ENCODE assay signal across 28 cellular contexts in genomic region chr10:6030217-6030616, GRCh38. TPM values are rescaled to one million over a fixed set of nuclear protein-coding genes. Genes with fewer than 3 reads are reported as not detected.
A peak's percentile ranks its signal among the peaks of the same experiment; 100 is the strongest.
DNase-seq lines count a peak whose midpoint lies in the region; ATAC-seq, FAIRE-seq and TF ChIP-seq lines count a peak whose summit lies in the region.
"Had no signal": no experiment of that assay in that cellular context is flagged by ENCODE, and none has a peak within 500 bp of the region (broad histone marks: within the 10 kb centered on the region; RNA-seq: fewer than 3 reads in every experiment).

No MANE protein-coding gene starts in this region.

- H3K9ac ChIP-seq in K562 (ENCODE audit: insufficient read depth in 1 of 2, low read depth in 2 of 2, low read length in 2 of 2): no peak overlapping the region

- peaks cover 0 to 6% of the 10 kb centered on the region in 2 experiments; a peak in 3 of 5 replicates for H3K4me1 ChIP-seq in K562 (replicated peaks in 1 of 2; ENCODE audit: control insufficient read depth in 2 of 2, insufficient read depth in 2 of 2, low read length in 2 of 2)
- H3K4me1 ChIP-seq: BE2C, SJSA1 had no signal

- intact Hi-C loops in activated CD4-positive, alpha-beta memory T cell treated with anti-CD3 and anti-CD28 coated beads for 36 hours (cut with micrococcal nuclease): no loop called here
- intact Hi-C loops in K562 (cut with micrococcal nuclease): no loop called here

- H3K9me3 ChIP-seq in T-helper 17 cell (ENCODE audit: control insufficient read depth, low read length, poor library complexity, severe bottlenecking) (no peaks in the 10 kb centered on the region), K562 (replicated peaks; ENCODE audit: control insufficient read depth, insufficient read depth, low read depth, low read length) (no peaks in the 10 kb centered on the region)
- H3K9me3 ChIP-seq: BE2C, SJSA1 had no signal

- no peaks in the 10 kb centered on the region for H3K9me1 ChIP-seq in K562 (ENCODE audit: control insufficient read depth, insufficient read depth, low read length)

- no peak for FAIRE-seq in K562 (lab: Jason Lieb, UNC)
- FAIRE-seq: GM18507, HTR-8/SVneo had no signal

- no peak overlapping the region for H2AFZ ChIP-seq in K562 (ENCODE audit: low read depth, low read length)
- H2AFZ ChIP-seq: PC-9 had no signal

- peaks cover 5% of the 10 kb centered on the region for H3K9me3 Mint-ChIP-seq in activated CD4-positive, alpha-beta memory T cell treated with anti-CD3 and anti-CD28 coated beads for 36 hours
- peaks cover 4% of the 10 kb centered on the region for H3K9me3 Mint-ChIP-seq in activated CD4-positive, alpha-beta memory T cell treated with anti-CD3 and anti-CD28 coated beads, Interleukin-2, amount 10 ng/mL, durations not matched to agents 7 days and 5 days
- H3K9me3 Mint-ChIP-seq in activated naive CD8-positive, alpha-beta T cell (ENCODE audit: low read depth): no peaks in the 10 kb centered on the region
- H3K9me3 Mint-ChIP-seq in activated naive CD8-positive, alpha-beta T cell treated with anti-CD3 and anti-CD28 coated beads for 36 hours: peaks cover 15% of the 10 kb centered on the region

- H3K27me3 ChIP-seq in K562 (ENCODE audit: control insufficient read depth in 2 of 2, insufficient read depth in 2 of 2, low read length in 2 of 2): peaks cover under 1 to 2% of the 10 kb centered on the region in 2 experiments; a peak in 2 of 5 replicates
- H3K27me3 ChIP-seq: MG63 had no signal

- H3K27ac Mint-ChIP-seq in activated CD4-positive, alpha-beta memory T cell treated with anti-CD3 and anti-CD28 coated beads for 36 hours: peak overlapping the region; percentile 28
- H3K27ac Mint-ChIP-seq in activated CD4-positive, alpha-beta memory T cell treated with anti-CD3 and anti-CD28 coated beads, Interleukin-2, amount 10 ng/mL, durations not matched to agents 7 days and 5 days: no peak overlapping the region
- peak overlapping the region; percentile 8 for H3K27ac Mint-ChIP-seq in activated naive CD8-positive, alpha-beta T cell
- no peak overlapping the region for H3K27ac Mint-ChIP-seq in activated naive CD8-positive, alpha-beta T cell treated with anti-CD3 and anti-CD28 coated beads for 36 hours
- peak overlapping the region; percentile 30 for H3K27ac Mint-ChIP-seq in T-helper 17 cell
- H3K27ac Mint-ChIP-seq: CD14-positive monocyte had no signal

- H3K4me3 Mint-ChIP-seq in activated CD4-positive, alpha-beta memory T cell treated with anti-CD3 and anti-CD28 coated beads for 36 hours: peak overlapping the region; percentile 4
- H3K4me3 Mint-ChIP-seq in activated CD4-positive, alpha-beta memory T cell treated with anti-CD3 and anti-CD28 coated beads, Interleukin-2, amount 10 ng/mL, durations not matched to agents 7 days and 5 days: no peak overlapping the region
- H3K4me3 Mint-ChIP-seq in activated naive CD8-positive, alpha-beta T cell: no peak overlapping the region
- no peak overlapping the region for H3K4me3 Mint-ChIP-seq in activated naive CD8-positive, alpha-beta T cell treated with anti-CD3 and anti-CD28 coated beads for 36 hours
- no peak overlapping the region for H3K4me3 Mint-ChIP-seq in T-helper 17 cell
- H3K4me3 Mint-ChIP-seq: CD14-positive monocyte had no signal

- in situ Hi-C loops in K562 (cut with MboI): no loop called here

- no peaks in the 10 kb centered on the region for H3K36me3 ChIP-seq in K562 (ENCODE audit: control insufficient read depth, insufficient read depth, low read length)
- H3K36me3 ChIP-seq: BE2C, MG63, SJSA1 had no signal

- CTCF ChIA-PET in activated CD4-positive, alpha-beta memory T cell treated with anti-CD3 and anti-CD28 coated beads for 36 hours (lab: Charles Lee): no interaction called here
- CTCF ChIA-PET in activated CD4-positive, alpha-beta memory T cell treated with anti-CD3 and anti-CD28 coated beads, Interleukin-2, amount 10 ng/mL, durations not matched to agents 7 days and 5 days (lab: Charles Lee): interaction anchor here (1.1 to 2.1 kb wide), 3 partner anchors 16 to 56 kb away, joined by 3 to 7 read pairs (median 3); no protein-coding TSS in a partner anchor
- CTCF ChIA-PET in K562 (lab: Yijun Ruan, JAX; ENCODE audit: low intra/inter-chr PET ratio): no interaction called here

- peaks cover 76% of the 10 kb centered on the region for H3K36me3 Mint-ChIP-seq in activated CD4-positive, alpha-beta memory T cell treated with anti-CD3 and anti-CD28 coated beads for 36 hours
- H3K36me3 Mint-ChIP-seq in activated CD4-positive, alpha-beta memory T cell treated with anti-CD3 and anti-CD28 coated beads, Interleukin-2, amount 10 ng/mL, durations not matched to agents 7 days and 5 days (ENCODE audit: low read depth): peaks cover 76% of the 10 kb centered on the region
- H3K36me3 Mint-ChIP-seq in activated naive CD8-positive, alpha-beta T cell: peaks cover 31% of the 10 kb centered on the region
- peaks cover 86% of the 10 kb centered on the region for H3K36me3 Mint-ChIP-seq in activated naive CD8-positive, alpha-beta T cell treated with anti-CD3 and anti-CD28 coated beads for 36 hours
- H3K36me3 Mint-ChIP-seq in T-helper 17 cell (ENCODE audit: low read depth): peaks cover 2% of the 10 kb centered on the region
- H3K36me3 Mint-ChIP-seq: CD14-positive monocyte had no signal

- WGBS in K562 (ENCODE audit: insufficient coverage, low coverage, missing lambda C conversion rate): 70% methylated on average over 7 of the region's 7 CpGs

- no peak for TF ChIP-seq CTCF in K562 (IDR thresholded peaks at IDR 0.05 in 2 of 3, conservative IDR thresholded peaks at IDR 0.05 in 1 of 3; ENCODE audit: insufficient read depth in 2 of 3, low read depth in 1 of 3, low read length in 3 of 3)

- ATAC-seq in T-helper 17 cell: no peak
- no peak for ATAC-seq in K562
- ATAC-seq: HCT116, Right ventricle myocardium inferior had no signal

- DNase-seq in activated CD4-positive, alpha-beta memory T cell treated with anti-CD3 and anti-CD28 coated beads for 36 hours: no peak
- DNase-seq in activated CD4-positive, alpha-beta memory T cell treated with anti-CD3 and anti-CD28 coated beads, Interleukin-2, amount 10 ng/mL, durations not matched to agents 7 days and 5 days: no peak
- DNase-seq in activated naive CD8-positive, alpha-beta T cell treated with anti-CD3 and anti-CD28 coated beads for 36 hours: no peak
- DNase-seq in T-helper 17 cell (no peak), K562 (ENCODE audit: extremely low read depth in 1 of 4, low spot score in 3 of 4) (no peak), SIG-M5 (lab: John Stamatoyannopoulos, UW) (no peak), SW480 (ENCODE audit: low spot score) (no peak)
- DNase-seq: 8988T, ACHN, BE2C, KG1, MG63, NCI-H1105 treated with DMSO at 0.1 percent for 48 hours, NCI-H146, NCI-H1930, NCI-H2107, NCI-H524, NCI-H748 treated with DMSO at 0.1 percent for 48 hours, PC-9 had no signal

- no peaks in the 10 kb centered on the region for H3K27me3 Mint-ChIP-seq in activated CD4-positive, alpha-beta memory T cell treated with anti-CD3 and anti-CD28 coated beads for 36 hours
- H3K27me3 Mint-ChIP-seq in activated CD4-positive, alpha-beta memory T cell treated with anti-CD3 and anti-CD28 coated beads, Interleukin-2, amount 10 ng/mL, durations not matched to agents 7 days and 5 days: no peaks in the 10 kb centered on the region
- no peaks in the 10 kb centered on the region for H3K27me3 Mint-ChIP-seq in activated naive CD8-positive, alpha-beta T cell
- H3K27me3 Mint-ChIP-seq in activated naive CD8-positive, alpha-beta T cell treated with anti-CD3 and anti-CD28 coated beads for 36 hours: no peaks in the 10 kb centered on the region
- no peaks in the 10 kb centered on the region for H3K27me3 Mint-ChIP-seq in T-helper 17 cell

- BruUV-seq in K562 (replicated peaks; lab: Mats Ljungman, UMichigan): no TSS peak

- no peak overlapping the region for H3K27ac ChIP-seq in K562 (ENCODE audit: extremely low read depth, low read depth, low read length)
- H3K27ac ChIP-seq: PC-9, SJSA1 had no signal

- H3K79me2 ChIP-seq in K562 (ENCODE audit: control insufficient read depth, insufficient read depth, low read length): no peaks in the 10 kb centered on the region

- no peaks in the 10 kb centered on the region for H4K20me1 ChIP-seq in K562 (replicated peaks; ENCODE audit: control insufficient read depth, insufficient read depth, low read length)

- TF ChIP-seq POLR2A in K562 (conservative IDR thresholded peaks at IDR 0.05): no peak

- no peak for TF ChIP-seq RAD21 in K562 (CRISPR knock-in tag; conservative IDR thresholded peaks at IDR 0.05 in 1 of 2, IDR thresholded peaks at IDR 0.05 in 1 of 2)

- TF ChIP-seq EP300 in K562 (IDR thresholded peaks at IDR 0.05; ENCODE audit: low read length): no peak

- no peak overlapping the region for H3K4me3 ChIP-seq in K562
- H3K4me3 ChIP-seq: MG63, PC-9, SJSA1 had no signal

- no peak overlapping the region for H3K4me2 ChIP-seq in K562 (ENCODE audit: insufficient read depth, low read length)
- H3K4me2 ChIP-seq: PC-9 had no signal

- peaks cover 51% of the 10 kb centered on the region for H3K4me1 Mint-ChIP-seq in activated CD4-positive, alpha-beta memory T cell treated with anti-CD3 and anti-CD28 coated beads for 36 hours (ENCODE audit: low read depth)
- H3K4me1 Mint-ChIP-seq in activated CD4-positive, alpha-beta memory T cell treated with anti-CD3 and anti-CD28 coated beads, Interleukin-2, amount 10 ng/mL, durations not matched to agents 7 days and 5 days: peaks cover 61% of the 10 kb centered on the region
- peaks cover 22% of the 10 kb centered on the region for H3K4me1 Mint-ChIP-seq in activated naive CD8-positive, alpha-beta T cell (ENCODE audit: low read depth)
- H3K4me1 Mint-ChIP-seq in activated naive CD8-positive, alpha-beta T cell treated with anti-CD3 and anti-CD28 coated beads for 36 hours: peaks cover 25% of the 10 kb centered on the region
- peaks cover 23% of the 10 kb centered on the region for H3K4me1 Mint-ChIP-seq in T-helper 17 cell

- POLR2A ChIA-PET in activated CD4-positive, alpha-beta memory T cell treated with anti-CD3 and anti-CD28 coated beads for 36 hours (lab: Charles Lee): no interaction called here
- POLR2A ChIA-PET in activated CD4-positive, alpha-beta memory T cell treated with anti-CD3 and anti-CD28 coated beads, Interleukin-2, amount 10 ng/mL, durations not matched to agents 7 days and 5 days (lab: Charles Lee): interaction anchor here (1.4 kb wide), 1 partner anchor 17 kb away, joined by 5 read pairs; no protein-coding TSS in a partner anchor
- POLR2A ChIA-PET in K562 (lab: Yijun Ruan, JAX): no interaction called here

RNA-seq across cellular contexts. Expression of gene IL2RA, which starts 31.9 kb away (rescaled TPM):
- total RNA-seq in activated CD4-positive, alpha-beta memory T cell treated with anti-CD3 and anti-CD28 coated beads for 36 hours: 100 to 1,000 TPM; 961 to 988 TPM
- total RNA-seq in activated CD4-positive, alpha-beta memory T cell treated with anti-CD3 and anti-CD28 coated beads, Interleukin-2, amount 10 ng/mL, durations not matched to agents 7 days and 5 days: 100 to 1,000 TPM; 437 to 446 TPM
- 100 to 1,000 TPM; 680 to 698 TPM for total RNA-seq in activated naive CD8-positive, alpha-beta T cell treated with anti-CD3 and anti-CD28 coated beads for 36 hours
- 10 to 100 TPM; 51.7 to 59.2 TPM for total RNA-seq in T-helper 17 cell
- total RNA-seq in K562 (2011; cell fraction: chromatin; rRNA removed; ENCODE audit: low replicate concordance): not detected in 2 replicates
- not detected in 2 replicates for total RNA-seq in K562 (2011; cell fraction: nucleolus; rRNA removed)
- total RNA-seq in K562 (2011; cell fraction: nucleoplasm; rRNA removed): not detected in 2 replicates
- total RNA-seq in K562 (2014; rRNA removed): not detected in 2 replicates
- total RNA-seq in K562 (2014; rRNA removed; fragmentation: Illumina TruSeq; extraction: Trizol): not detected in 2 replicates
- not detected in 2 replicates for total RNA-seq in K562 (2015; rRNA removed; fragmentation: Illumina TruSeq; extraction: Trizol)
- 0.95 and 1.1 TPM in 2 replicates for total RNA-seq in K562 (2021)
- polyA plus RNA-seq in K562 (2011; rRNA removed): not detected in 2 replicates
- polyA plus RNA-seq in K562 (2011; cell fraction: cytosol; rRNA removed): not detected in 2 replicates
- not detected in 2 replicates for polyA plus RNA-seq in K562 (2011; cell fraction: nucleus; rRNA removed)
- 0.03 and 0.19 TPM in 2 replicates for polyA plus RNA-seq in K562 (2012)
- polyA plus RNA-seq in K562 (2014; fragmentation: Illumina TruSeq; extraction: Trizol): not detected in 2 replicates
- polyA plus RNA-seq in K562 (2014; fragmentation: Nextera tagmentation; extraction: Ambion mirVana): not detected
- polyA plus RNA-seq in K562 (2014; rRNA removed): not detected in 2 replicates
- not detected in 2 replicates for polyA minus RNA-seq in K562 (2011; rRNA and poly(A)+ RNA removed)
- polyA minus RNA-seq in K562 (2011; cell fraction: cytosol; rRNA and poly(A)+ RNA removed): not detected in 2 replicates
- polyA minus RNA-seq in K562 (2011; cell fraction: nucleus; rRNA and poly(A)+ RNA removed): not detected in 2 replicates
- total RNA-seq: H4, PC-9, RPMI7951, SJSA1 had no signal

RNA-seq across cellular contexts. Expression of gene IL15RA, which starts 52.9 kb away (rescaled TPM):
- 10 to 100 TPM; 20.1 to 20.2 TPM for total RNA-seq in activated CD4-positive, alpha-beta memory T cell treated with anti-CD3 and anti-CD28 coated beads for 36 hours
- 10 to 100 TPM; 22.1 to 24.5 TPM for total RNA-seq in activated CD4-positive, alpha-beta memory T cell treated with anti-CD3 and anti-CD28 coated beads, Interleukin-2, amount 10 ng/mL, durations not matched to agents 7 days and 5 days
- total RNA-seq in activated naive CD8-positive, alpha-beta T cell treated with anti-CD3 and anti-CD28 coated beads for 36 hours: 10 to 100 TPM; 27.8 to 30.0 TPM
- total RNA-seq in T-helper 17 cell (10 to 100 TPM; 12.6 to 13.0 TPM), K562 (2014; rRNA removed) (9.8 and 10.1 TPM in 2 replicates), K562 (2014; rRNA removed; fragmentation: Illumina TruSeq; extraction: Trizol) (4.0 and 4.5 TPM in 2 replicates), K562 (2015; rRNA removed; fragmentation: Illumina TruSeq; extraction: Trizol) (4.7 and 5.2 TPM in 2 replicates), K562 (2021) (9.4 and 11.7 TPM in 2 replicates)
- 12.8 and 14.2 TPM in 2 replicates for total RNA-seq in K562 (2011; cell fraction: chromatin; rRNA removed; ENCODE audit: low replicate concordance)
- 16.7 and 17.9 TPM in 2 replicates for total RNA-seq in K562 (2011; cell fraction: nucleolus; rRNA removed)
- total RNA-seq in K562 (2011; cell fraction: nucleoplasm; rRNA removed): 13.9 and 18.0 TPM in 2 replicates
- polyA plus RNA-seq in K562 (2011; rRNA removed) (8.0 and 18.3 TPM in 2 replicates), K562 (2014; fragmentation: Illumina TruSeq; extraction: Trizol) (10.6 and 11.2 TPM in 2 replicates), K562 (2014; fragmentation: Nextera tagmentation; extraction: Ambion mirVana) (1 to 10 TPM; 1.2 to 2.0 TPM), K562 (2014; rRNA removed) (8.7 and 9.9 TPM in 2 replicates)
- polyA plus RNA-seq in K562 (2011; cell fraction: cytosol; rRNA removed): 20.1 and 26.7 TPM in 2 replicates
- 12.0 and 12.3 TPM in 2 replicates for polyA plus RNA-seq in K562 (2011; cell fraction: nucleus; rRNA removed)
- 5.6 and 11.1 TPM in 2 replicates for polyA plus RNA-seq in K562 (2012)
- polyA minus RNA-seq in K562 (2011; rRNA and poly(A)+ RNA removed): 4.5 and 4.7 TPM in 2 replicates
- 10.1 and 10.2 TPM in 2 replicates for polyA minus RNA-seq in K562 (2011; cell fraction: cytosol; rRNA and poly(A)+ RNA removed)
- 2.9 and 3.1 TPM in 2 replicates for polyA minus RNA-seq in K562 (2011; cell fraction: nucleus; rRNA and poly(A)+ RNA removed)

RNA-seq across cellular contexts. Expression of gene RBM17, which starts 58.6 kb away (rescaled TPM):
- 100 to 1,000 TPM; 151 to 155 TPM for total RNA-seq in activated CD4-positive, alpha-beta memory T cell treated with anti-CD3 and anti-CD28 coated beads for 36 hours
- 100 to 1,000 TPM; 155 to 157 TPM for total RNA-seq in activated CD4-positive, alpha-beta memory T cell treated with anti-CD3 and anti-CD28 coated beads, Interleukin-2, amount 10 ng/mL, durations not matched to agents 7 days and 5 days
- total RNA-seq in activated naive CD8-positive, alpha-beta T cell treated with anti-CD3 and anti-CD28 coated beads for 36 hours: 100 to 1,000 TPM; 337 to 355 TPM
- total RNA-seq in T-helper 17 cell: 100 to 1,000 TPM; 133 to 146 TPM
- total RNA-seq in K562 (2011; cell fraction: chromatin; rRNA removed; ENCODE audit: low replicate concordance): 96.3 and 236 TPM in 2 replicates
- total RNA-seq in K562 (2011; cell fraction: nucleolus; rRNA removed): 32.2 and 43.0 TPM in 2 replicates
- total RNA-seq in K562 (2011; cell fraction: nucleoplasm; rRNA removed): 66.7 and 73.8 TPM in 2 replicates
- total RNA-seq in K562 (2014; rRNA removed): 82.8 and 86.5 TPM in 2 replicates
- total RNA-seq in K562 (2014; rRNA removed; fragmentation: Illumina TruSeq; extraction: Trizol): 124 and 148 TPM in 2 replicates
- total RNA-seq in K562 (2015; rRNA removed; fragmentation: Illumina TruSeq; extraction: Trizol): 123 and 125 TPM in 2 replicates
- total RNA-seq in K562 (2021): 144 and 145 TPM in 2 replicates
- 51.7 and 53.2 TPM in 2 replicates for polyA plus RNA-seq in K562 (2011; rRNA removed)
- polyA plus RNA-seq in K562 (2011; cell fraction: cytosol; rRNA removed): 15.8 and 25.6 TPM in 2 replicates
- 113 and 117 TPM in 2 replicates for polyA plus RNA-seq in K562 (2011; cell fraction: nucleus; rRNA removed)
- polyA plus RNA-seq in K562 (2012): 102 and 131 TPM in 2 replicates
- 194 and 217 TPM in 2 replicates for polyA plus RNA-seq in K562 (2014; fragmentation: Illumina TruSeq; extraction: Trizol)
- polyA plus RNA-seq in K562 (2014; fragmentation: Nextera tagmentation; extraction: Ambion mirVana): 10 to 100 TPM; 23.6 to 25.8 TPM
- 139 and 141 TPM in 2 replicates for polyA plus RNA-seq in K562 (2014; rRNA removed)
- polyA minus RNA-seq in K562 (2011; rRNA and poly(A)+ RNA removed): 33.3 and 36.7 TPM in 2 replicates
- 27.6 and 31.4 TPM in 2 replicates for polyA minus RNA-seq in K562 (2011; cell fraction: cytosol; rRNA and poly(A)+ RNA removed)
- 27.5 and 50.4 TPM in 2 replicates for polyA minus RNA-seq in K562 (2011; cell fraction: nucleus; rRNA and poly(A)+ RNA removed)

Comparison
In these comparisons a context has a peak if more than half of its experiments do, and no peak if none do; other contexts are left out.
1. H3K27ac Mint-ChIP-seq: peak in activated CD4-positive, alpha-beta memory T cell treated with anti-CD3 and anti-CD28 coated beads for 36 hours (single experiment), activated naive CD8-positive, alpha-beta T cell (single experiment) and T-helper 17 cell (single experiment); none in activated CD4-positive, alpha-beta memory T cell treated with anti-CD3 and anti-CD28 coated beads, Interleukin-2, amount 10 ng/mL, durations not matched to agents 7 days and 5 days (single experiment) and activated naive CD8-positive, alpha-beta T cell treated with anti-CD3 and anti-CD28 coated beads for 36 hours (single experiment).
2. RNA of gene IL2RA, which starts 31.9 kb away (total RNA-seq): 961 to 988 TPM in activated CD4-positive, alpha-beta memory T cell treated with anti-CD3 and anti-CD28 coated beads for 36 hours, 680 to 698 TPM in activated naive CD8-positive, alpha-beta T cell treated with anti-CD3 and anti-CD28 coated beads for 36 hours, 437 to 446 TPM in activated CD4-positive, alpha-beta memory T cell treated with anti-CD3 and anti-CD28 coated beads, Interleukin-2, amount 10 ng/mL, durations not matched to agents 7 days and 5 days and 51.7 to 59.2 TPM in T-helper 17 cell; 0.95 to 1.1 TPM in K562; every median in the first group is over 10 times any median in the second.